Comparison of ENCODE assay signal across 1 cellular context in the genomic region with DNA sequence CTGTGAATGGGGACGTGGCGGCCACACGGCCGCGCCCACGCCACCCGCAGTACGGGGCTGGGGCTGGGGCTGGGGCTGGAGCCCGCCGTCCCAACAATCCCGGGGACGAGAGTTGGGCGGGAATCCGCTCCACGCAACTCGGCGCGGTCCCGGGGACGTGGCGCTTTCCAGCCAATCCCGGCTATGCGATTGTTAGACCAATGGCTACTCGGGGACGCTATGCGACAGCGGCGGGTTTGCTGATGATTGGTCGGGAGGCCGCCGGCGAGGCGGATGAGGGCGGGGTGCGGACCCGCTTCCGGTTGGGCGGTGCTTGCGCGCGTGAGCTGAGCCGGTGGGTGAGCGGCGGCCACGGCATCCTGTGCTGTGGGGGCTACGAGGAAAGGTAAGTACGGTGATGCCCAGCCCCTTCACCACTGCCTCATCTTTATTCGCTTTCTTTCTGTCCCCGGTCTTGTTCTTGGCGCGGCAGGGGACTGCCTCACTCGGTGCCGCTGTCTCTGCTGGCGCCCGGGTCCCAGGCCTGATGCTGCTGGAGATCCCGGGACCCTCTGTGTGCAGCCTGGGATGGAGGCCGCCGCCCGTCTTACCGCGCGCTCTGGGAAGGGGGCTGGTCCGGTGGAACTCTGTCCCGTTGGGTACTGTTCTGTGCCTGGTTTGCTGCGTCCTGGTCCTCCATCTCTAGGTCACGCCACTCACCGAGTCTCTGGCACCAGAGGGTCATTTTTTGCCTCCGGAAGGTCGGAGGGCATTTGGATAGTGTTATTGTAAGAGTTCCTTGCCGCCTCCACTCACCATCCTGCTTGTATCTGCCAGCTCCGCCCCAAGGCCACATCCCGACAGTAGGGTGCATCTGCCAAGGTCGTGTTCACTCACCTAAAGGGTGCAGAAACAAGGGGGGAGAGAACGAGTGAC.
TF ChIP-seq lines count a peak whose summit lies in the region.

A gene (plus strand): TSS at position 312 of the 915 bp plus-strand sequence. CDS start 9,225 bp downstream, outside the sequence.

TF ChIP-seq in HepG2, 621 proteins besides CTCF, POLR2A, EP300 and RAD21 (continued from another document and continues in another):
- TF ChIP-seq RBM22 (optimal IDR thresholded peaks at IDR 0.05; ENCODE audit: low read length), result no peak
- TF ChIP-seq, protein P1, sequence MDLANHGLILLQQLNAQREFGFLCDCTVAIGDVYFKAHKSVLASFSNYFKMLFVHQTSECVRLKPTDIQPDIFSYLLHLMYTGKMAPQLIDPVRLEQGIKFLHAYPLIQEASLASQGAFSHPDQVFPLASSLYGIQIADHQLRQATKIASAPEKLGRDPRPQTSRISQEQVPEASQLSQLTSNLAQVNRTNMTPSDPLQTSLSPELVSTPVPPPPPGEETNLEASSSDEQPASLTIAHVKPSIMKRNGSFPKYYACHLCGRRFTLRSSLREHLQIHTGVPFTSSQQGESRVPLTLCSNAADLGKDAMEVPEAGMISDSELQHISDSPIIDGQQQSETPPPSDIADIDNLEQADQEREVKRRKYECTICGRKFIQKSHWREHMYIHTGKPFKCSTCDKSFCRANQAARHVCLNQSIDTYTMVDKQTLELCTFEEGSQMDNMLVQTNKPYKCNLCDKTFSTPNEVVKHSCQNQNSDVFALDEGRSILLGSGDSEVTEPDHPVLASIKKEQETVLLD (CRISPR knock-in tag; IDR thresholded peaks at IDR 0.05; ENCODE audit: low read depth), result 0 out of 2 replicates have a peak, but pooled peaks have one; percentile 29
- TF ChIP-seq ZNF230 (CRISPR knock-in tag; IDR thresholded peaks at IDR 0.05), result no peak; the same call in 1 of the 2 replicates
- no peak for TF ChIP-seq U2AF1 (optimal IDR thresholded peaks at IDR 0.05; ENCODE audit: low read depth, low read length)
- TF ChIP-seq, protein P2, sequence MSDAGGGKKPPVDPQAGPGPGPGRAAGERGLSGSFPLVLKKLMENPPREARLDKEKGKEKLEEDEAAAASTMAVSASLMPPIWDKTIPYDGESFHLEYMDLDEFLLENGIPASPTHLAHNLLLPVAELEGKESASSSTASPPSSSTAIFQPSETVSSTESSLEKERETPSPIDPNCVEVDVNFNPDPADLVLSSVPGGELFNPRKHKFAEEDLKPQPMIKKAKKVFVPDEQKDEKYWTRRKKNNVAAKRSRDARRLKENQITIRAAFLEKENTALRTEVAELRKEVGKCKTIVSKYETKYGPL (CRISPR knock-in tag; IDR thresholded peaks at IDR 0.05), result no peak
- peak; percentile 68 for TF ChIP-seq KAT8 (CRISPR knock-in tag; IDR thresholded peaks at IDR 0.05)
- no peak for TF ChIP-seq ZNF124 (CRISPR knock-in tag; IDR thresholded peaks at IDR 0.05)
- no peak for TF ChIP-seq ZKSCAN5 (CRISPR knock-in tag; IDR thresholded peaks at IDR 0.05)
- TF ChIP-seq, protein P3, sequence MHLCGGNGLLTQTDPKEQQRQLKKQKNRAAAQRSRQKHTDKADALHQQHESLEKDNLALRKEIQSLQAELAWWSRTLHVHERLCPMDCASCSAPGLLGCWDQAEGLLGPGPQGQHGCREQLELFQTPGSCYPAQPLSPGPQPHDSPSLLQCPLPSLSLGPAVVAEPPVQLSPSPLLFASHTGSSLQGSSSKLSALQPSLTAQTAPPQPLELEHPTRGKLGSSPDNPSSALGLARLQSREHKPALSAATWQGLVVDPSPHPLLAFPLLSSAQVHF (CRISPR knock-in tag; IDR thresholded peaks at IDR 0.05), result no peak
- peak; percentile 98 for TF ChIP-seq RBFOX2 (IDR thresholded peaks at IDR 0.05; ENCODE audit: low read depth, low read length)
- TF ChIP-seq JARID2 (CRISPR knock-in tag; IDR thresholded peaks at IDR 0.05; ENCODE audit: insufficient replicate concordance), result no peak
- TF ChIP-seq HNRNPLL (IDR thresholded peaks at IDR 0.05; ENCODE audit: low read depth, low read length, poor library complexity, severe bottlenecking), result peak; percentile 62
- no peak for TF ChIP-seq ZNF570 (CRISPR knock-in tag; IDR thresholded peaks at IDR 0.05; ENCODE audit: borderline replicate concordance)
- TF ChIP-seq, protein P4, sequence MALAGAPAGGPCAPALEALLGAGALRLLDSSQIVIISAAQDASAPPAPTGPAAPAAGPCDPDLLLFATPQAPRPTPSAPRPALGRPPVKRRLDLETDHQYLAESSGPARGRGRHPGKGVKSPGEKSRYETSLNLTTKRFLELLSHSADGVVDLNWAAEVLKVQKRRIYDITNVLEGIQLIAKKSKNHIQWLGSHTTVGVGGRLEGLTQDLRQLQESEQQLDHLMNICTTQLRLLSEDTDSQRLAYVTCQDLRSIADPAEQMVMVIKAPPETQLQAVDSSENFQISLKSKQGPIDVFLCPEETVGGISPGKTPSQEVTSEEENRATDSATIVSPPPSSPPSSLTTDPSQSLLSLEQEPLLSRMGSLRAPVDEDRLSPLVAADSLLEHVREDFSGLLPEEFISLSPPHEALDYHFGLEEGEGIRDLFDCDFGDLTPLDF (CRISPR knock-in tag; IDR thresholded peaks at IDR 0.05), result peak; percentile 96
- TF ChIP-seq ATAD3A (CRISPR knock-in tag; IDR thresholded peaks at IDR 0.05), result no peak
- TF ChIP-seq, protein P5, sequence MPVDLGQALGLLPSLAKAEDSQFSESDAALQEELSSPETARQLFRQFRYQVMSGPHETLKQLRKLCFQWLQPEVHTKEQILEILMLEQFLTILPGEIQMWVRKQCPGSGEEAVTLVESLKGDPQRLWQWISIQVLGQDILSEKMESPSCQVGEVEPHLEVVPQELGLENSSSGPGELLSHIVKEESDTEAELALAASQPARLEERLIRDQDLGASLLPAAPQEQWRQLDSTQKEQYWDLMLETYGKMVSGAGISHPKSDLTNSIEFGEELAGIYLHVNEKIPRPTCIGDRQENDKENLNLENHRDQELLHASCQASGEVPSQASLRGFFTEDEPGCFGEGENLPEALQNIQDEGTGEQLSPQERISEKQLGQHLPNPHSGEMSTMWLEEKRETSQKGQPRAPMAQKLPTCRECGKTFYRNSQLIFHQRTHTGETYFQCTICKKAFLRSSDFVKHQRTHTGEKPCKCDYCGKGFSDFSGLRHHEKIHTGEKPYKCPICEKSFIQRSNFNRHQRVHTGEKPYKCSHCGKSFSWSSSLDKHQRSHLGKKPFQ (CRISPR knock-in tag; IDR thresholded peaks at IDR 0.05; ENCODE audit: insufficient replicate concordance), result peak; percentile 53
- TF ChIP-seq ATM (IDR thresholded peaks at IDR 0.05; ENCODE audit: borderline replicate concordance), result no peak
- TF ChIP-seq, protein P6, sequence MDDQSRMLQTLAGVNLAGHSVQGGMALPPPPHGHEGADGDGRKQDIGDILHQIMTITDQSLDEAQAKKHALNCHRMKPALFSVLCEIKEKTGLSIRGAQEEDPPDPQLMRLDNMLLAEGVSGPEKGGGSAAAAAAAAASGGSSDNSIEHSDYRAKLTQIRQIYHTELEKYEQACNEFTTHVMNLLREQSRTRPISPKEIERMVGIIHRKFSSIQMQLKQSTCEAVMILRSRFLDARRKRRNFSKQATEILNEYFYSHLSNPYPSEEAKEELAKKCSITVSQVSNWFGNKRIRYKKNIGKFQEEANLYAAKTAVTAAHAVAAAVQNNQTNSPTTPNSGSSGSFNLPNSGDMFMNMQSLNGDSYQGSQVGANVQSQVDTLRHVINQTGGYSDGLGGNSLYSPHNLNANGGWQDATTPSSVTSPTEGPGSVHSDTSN (CRISPR knock-in tag; IDR thresholded peaks at IDR 0.05; ENCODE audit: borderline replicate concordance), result peak; percentile 88
- peak; percentile 42; the same call in 1 of the 2 replicates for TF ChIP-seq ZC3H13 (CRISPR knock-in tag; IDR thresholded peaks at IDR 0.05)
- peak; percentile 73 for TF ChIP-seq ZBTB7B (CRISPR knock-in tag; IDR thresholded peaks at IDR 0.05)
- peak; percentile 66 for TF ChIP-seq ZNF605 (CRISPR knock-in tag; IDR thresholded peaks at IDR 0.05)
- TF ChIP-seq ZNF7 (CRISPR knock-in tag; IDR thresholded peaks at IDR 0.05), result no peak
- TF ChIP-seq, protein P7, sequence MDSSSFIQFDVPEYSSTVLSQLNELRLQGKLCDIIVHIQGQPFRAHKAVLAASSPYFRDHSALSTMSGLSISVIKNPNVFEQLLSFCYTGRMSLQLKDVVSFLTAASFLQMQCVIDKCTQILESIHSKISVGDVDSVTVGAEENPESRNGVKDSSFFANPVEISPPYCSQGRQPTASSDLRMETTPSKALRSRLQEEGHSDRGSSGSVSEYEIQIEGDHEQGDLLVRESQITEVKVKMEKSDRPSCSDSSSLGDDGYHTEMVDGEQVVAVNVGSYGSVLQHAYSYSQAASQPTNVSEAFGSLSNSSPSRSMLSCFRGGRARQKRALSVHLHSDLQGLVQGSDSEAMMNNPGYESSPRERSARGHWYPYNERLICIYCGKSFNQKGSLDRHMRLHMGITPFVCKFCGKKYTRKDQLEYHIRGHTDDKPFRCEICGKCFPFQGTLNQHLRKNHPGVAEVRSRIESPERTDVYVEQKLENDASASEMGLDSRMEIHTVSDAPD (CRISPR knock-in tag; IDR thresholded peaks at IDR 0.05), result no peak
- TF ChIP-seq, protein P8, sequence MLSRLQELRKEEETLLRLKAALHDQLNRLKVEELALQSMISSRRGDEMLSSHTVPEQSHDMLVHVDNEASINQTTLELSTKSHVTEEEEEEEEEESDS (CRISPR knock-in tag; IDR thresholded peaks at IDR 0.05; ENCODE audit: borderline replicate concordance), result no peak
- TF ChIP-seq ZNF672 (CRISPR knock-in tag; IDR thresholded peaks at IDR 0.05), result no peak
- TF ChIP-seq, protein P9, sequence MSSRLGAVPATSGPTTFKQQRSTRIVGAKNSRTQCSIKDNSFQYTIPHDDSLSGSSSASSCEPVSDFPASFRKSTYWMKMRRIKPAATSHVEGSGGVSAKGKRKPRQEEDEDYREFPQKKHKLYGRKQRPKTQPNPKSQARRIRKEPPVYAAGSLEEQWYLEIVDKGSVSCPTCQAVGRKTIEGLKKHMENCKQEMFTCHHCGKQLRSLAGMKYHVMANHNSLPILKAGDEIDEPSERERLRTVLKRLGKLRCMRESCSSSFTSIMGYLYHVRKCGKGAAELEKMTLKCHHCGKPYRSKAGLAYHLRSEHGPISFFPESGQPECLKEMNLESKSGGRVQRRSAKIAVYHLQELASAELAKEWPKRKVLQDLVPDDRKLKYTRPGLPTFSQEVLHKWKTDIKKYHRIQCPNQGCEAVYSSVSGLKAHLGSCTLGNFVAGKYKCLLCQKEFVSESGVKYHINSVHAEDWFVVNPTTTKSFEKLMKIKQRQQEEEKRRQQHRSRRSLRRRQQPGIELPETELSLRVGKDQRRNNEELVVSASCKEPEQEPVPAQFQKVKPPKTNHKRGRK (CRISPR knock-in tag; IDR thresholded peaks at IDR 0.05), result no peak
- no peak for TF ChIP-seq POLR2AphosphoS2 (IDR thresholded peaks at IDR 0.05; ENCODE audit: low read depth, low read length)
- 0 out of 2 replicates have a peak, but pooled peaks have one; percentile 10 for TF ChIP-seq FOSL1 (CRISPR knock-in tag; IDR thresholded peaks at IDR 0.05; ENCODE audit: borderline replicate concordance)
- no peak for TF ChIP-seq ZNF30 (CRISPR knock-in tag; IDR thresholded peaks at IDR 0.05)
- 0 out of 2 replicates have a peak, but pooled peaks have one; percentile 38 for TF ChIP-seq MTF1 (CRISPR knock-in tag; IDR thresholded peaks at IDR 0.05)
- TF ChIP-seq XBP1 (CRISPR knock-in tag; IDR thresholded peaks at IDR 0.05), result no peak
- TF ChIP-seq, protein P10, sequence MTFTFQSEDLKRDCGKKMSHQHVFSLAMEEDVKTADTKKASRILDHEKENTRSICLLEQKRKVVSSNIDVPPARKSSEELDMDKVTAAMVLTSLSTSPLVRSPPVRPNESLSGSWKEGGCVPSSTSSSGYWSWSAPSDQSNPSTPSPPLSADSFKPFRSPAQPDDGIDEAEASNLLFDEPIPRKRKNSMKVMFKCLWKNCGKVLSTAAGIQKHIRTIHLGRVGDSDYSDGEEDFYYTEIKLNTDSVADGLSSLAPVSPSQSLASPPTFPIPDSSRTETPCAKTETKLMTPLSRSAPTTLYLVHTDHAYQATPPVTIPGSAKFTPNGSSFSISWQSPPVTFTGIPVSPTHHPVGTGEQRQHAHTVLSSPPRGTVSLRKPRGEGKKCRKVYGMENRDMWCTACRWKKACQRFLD (CRISPR knock-in tag; IDR thresholded peaks at IDR 0.05; ENCODE audit: borderline replicate concordance), result peak; percentile 67; the same call in 1 of the 2 replicates
- TF ChIP-seq, protein P11, sequence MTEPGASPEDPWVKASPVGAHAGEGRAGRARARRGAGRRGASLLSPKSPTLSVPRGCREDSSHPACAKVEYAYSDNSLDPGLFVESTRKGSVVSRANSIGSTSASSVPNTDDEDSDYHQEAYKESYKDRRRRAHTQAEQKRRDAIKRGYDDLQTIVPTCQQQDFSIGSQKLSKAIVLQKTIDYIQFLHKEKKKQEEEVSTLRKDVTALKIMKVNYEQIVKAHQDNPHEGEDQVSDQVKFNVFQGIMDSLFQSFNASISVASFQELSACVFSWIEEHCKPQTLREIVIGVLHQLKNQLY (CRISPR knock-in tag; IDR thresholded peaks at IDR 0.05), result no peak
- TF ChIP-seq SIN3A (IDR thresholded peaks at IDR 0.05; ENCODE audit: borderline replicate concordance, low read depth, low read length), result 0 out of 2 replicates have a peak, but pooled peaks have one; percentile 21
- TF ChIP-seq CREB1 (IDR thresholded peaks at IDR 0.05), result peak; percentile 84
- peak; percentile 87 for TF ChIP-seq CREB1 (CRISPR knock-in tag; IDR thresholded peaks at IDR 0.05)
- TF ChIP-seq CCAR2 (optimal IDR thresholded peaks at IDR 0.05; ENCODE audit: low read depth, low read length), result no peak
- TF ChIP-seq, protein P12, sequence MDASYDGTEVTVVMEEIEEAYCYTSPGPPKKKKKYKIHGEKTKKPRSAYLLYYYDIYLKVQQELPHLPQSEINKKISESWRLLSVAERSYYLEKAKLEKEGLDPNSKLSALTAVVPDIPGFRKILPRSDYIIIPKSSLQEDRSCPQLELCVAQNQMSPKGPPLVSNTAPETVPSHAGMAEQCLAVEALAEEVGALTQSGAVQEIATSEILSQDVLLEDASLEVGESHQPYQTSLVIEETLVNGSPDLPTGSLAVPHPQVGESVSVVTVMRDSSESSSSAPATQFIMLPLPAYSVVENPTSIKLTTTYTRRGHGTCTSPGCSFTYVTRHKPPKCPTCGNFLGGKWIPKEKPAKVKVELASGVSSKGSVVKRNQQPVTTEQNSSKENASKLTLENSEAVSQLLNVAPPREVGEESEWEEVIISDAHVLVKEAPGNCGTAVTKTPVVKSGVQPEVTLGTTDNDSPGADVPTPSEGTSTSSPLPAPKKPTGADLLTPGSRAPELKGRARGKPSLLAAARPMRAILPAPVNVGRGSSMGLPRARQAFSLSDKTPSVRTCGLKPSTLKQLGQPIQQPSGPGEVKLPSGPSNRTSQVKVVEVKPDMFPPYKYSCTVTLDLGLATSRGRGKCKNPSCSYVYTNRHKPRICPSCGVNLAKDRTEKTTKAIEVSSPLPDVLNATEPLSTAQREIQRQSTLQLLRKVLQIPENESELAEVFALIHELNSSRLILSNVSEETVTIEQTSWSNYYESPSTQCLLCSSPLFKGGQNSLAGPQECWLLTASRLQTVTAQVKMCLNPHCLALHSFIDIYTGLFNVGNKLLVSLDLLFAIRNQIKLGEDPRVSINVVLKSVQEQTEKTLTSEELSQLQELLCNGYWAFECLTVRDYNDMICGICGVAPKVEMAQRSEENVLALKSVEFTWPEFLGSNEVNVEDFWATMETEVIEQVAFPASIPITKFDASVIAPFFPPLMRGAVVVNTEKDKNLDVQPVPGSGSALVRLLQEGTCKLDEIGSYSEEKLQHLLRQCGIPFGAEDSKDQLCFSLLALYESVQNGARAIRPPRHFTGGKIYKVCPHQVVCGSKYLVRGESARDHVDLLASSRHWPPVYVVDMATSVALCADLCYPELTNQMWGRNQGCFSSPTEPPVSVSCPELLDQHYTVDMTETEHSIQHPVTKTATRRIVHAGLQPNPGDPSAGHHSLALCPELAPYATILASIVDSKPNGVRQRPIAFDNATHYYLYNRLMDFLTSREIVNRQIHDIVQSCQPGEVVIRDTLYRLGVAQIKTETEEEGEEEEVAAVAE (CRISPR knock-in tag; IDR thresholded peaks at IDR 0.05; ENCODE audit: borderline replicate concordance), result no peak; the same call in 1 of the 2 replicates
- TF ChIP-seq SUZ12 (IDR thresholded peaks at IDR 0.05; ENCODE audit: low read depth, low read length), result no peak
- TF ChIP-seq NCOA5 (CRISPR knock-in tag; IDR thresholded peaks at IDR 0.05), result no peak; the same call in 1 of the 2 replicates
- no peak for TF ChIP-seq SRSF4 (IDR thresholded peaks at IDR 0.05; ENCODE audit: low read depth, low read length, poor library complexity, severe bottlenecking)
- TF ChIP-seq CAMTA2 (CRISPR knock-in tag; IDR thresholded peaks at IDR 0.05; ENCODE audit: borderline replicate concordance), result no peak
- no peak for TF ChIP-seq ZIK1 (CRISPR knock-in tag; IDR thresholded peaks at IDR 0.05; ENCODE audit: borderline replicate concordance, low read depth)
